Comparison of ENCODE assay signal across 8 cellular contexts in genomic region chr2:138501427-138502252, GRCh38. TPM values are rescaled to one million over a fixed set of nuclear protein-coding genes. Genes with fewer than 3 reads are reported as not detected.
DNase-seq lines count a peak whose midpoint lies in the region; TF ChIP-seq lines count a peak whose summit lies in the region.

Gene SPOPL, plus strand, starts transcription at chr2:138501770. Its CDS starts 48,447 bp downstream, at chr2:138550217.

- peak; percentile 3; the same call in 1 of the 2 replicates for TF ChIP-seq RAD21 in SK-N-SH (IDR thresholded peaks at IDR 0.05; ENCODE audit: low read length)

- H2AFZ ChIP-seq in SK-N-SH (ENCODE audit: low read depth) (peak within 1 kb of the TSS; percentile 95), osteoblast (ENCODE audit: low read length) (peak within 1 kb of the TSS; percentile 99)

- peak within 1 kb of the TSS; percentile 85 for H3K9ac ChIP-seq in SK-N-SH

- 4% methylated on average over 19 of the region's 86 CpGs for WGBS in SK-N-SH (ENCODE audit: low lambda C conversion rate)
- 0 to 1% methylated on average over 12 to 56 of the region's 86 CpGs for WGBS in testis, 2 donors

- H3K27ac ChIP-seq in HEK293 (ENCODE audit: extremely low read depth, low read depth, low read length) (peak within 1 kb of the TSS; percentile 91), SK-N-SH (ENCODE audit: low read depth in 2 of 2, low read length in 1 of 2) (peak within 1 kb of the TSS; percentile 83 to 95), osteoblast (ENCODE audit: low read depth, low read length) (peak within 1 kb of the TSS; percentile 81), testis (peak within 1 kb of the TSS; percentile 93)

- TF ChIP-seq EP300 in SK-N-SH (IDR thresholded peaks at IDR 0.05; ENCODE audit: borderline replicate concordance in 1 of 2, low read depth in 1 of 2, low read length in 1 of 2): peak in 1 of 2 experiments; percentile 53; a peak in 1 of 4 replicates

- H3K36me3 ChIP-seq in HEK293 (ENCODE audit: control insufficient read depth in 2 of 2, insufficient read depth in 1 of 2, low read length in 2 of 2) (no peaks in the 10 kb centered on the region; a peak in 1 of 3 replicates), SK-N-SH (replicated peaks in 1 of 2; ENCODE audit: control insufficient read depth in 1 of 2, insufficient read depth in 2 of 2, low read length in 1 of 2) (peaks cover 0 to 2% of the 10 kb centered on the region in 2 experiments), osteoblast (ENCODE audit: insufficient read depth, low read length) (no peaks in the 10 kb centered on the region), testis (ENCODE audit: low read depth, missing control alignments) (no peaks in the 10 kb centered on the region)

- H3K4me1 ChIP-seq in HEK293 (ENCODE audit: control insufficient read depth, insufficient read depth, low read length) (peaks cover 11% of the 10 kb centered on the region), SK-N-SH (ENCODE audit: control insufficient read depth in 1 of 2, insufficient read depth in 2 of 2, low read depth in 1 of 2, low read length in 1 of 2) (peaks cover 5 to 10% of the 10 kb centered on the region in 2 experiments; a peak in 2 of 4 replicates), osteoblast (ENCODE audit: insufficient read depth, low read length) (peaks cover 21% of the 10 kb centered on the region), testis (peaks cover 18% of the 10 kb centered on the region)

- H3K79me2 ChIP-seq in SK-N-SH (ENCODE audit: insufficient read depth) (peaks cover 45% of the 10 kb centered on the region), osteoblast (ENCODE audit: insufficient read depth, low read length) (peaks cover 49% of the 10 kb centered on the region)

- H4K20me1 ChIP-seq in SK-N-SH (ENCODE audit: insufficient read depth) (peaks cover 8% of the 10 kb centered on the region; the same call in 1 of the 2 replicates), osteoblast (ENCODE audit: insufficient read depth, low read length) (peaks cover 27% of the 10 kb centered on the region)

- TF ChIP-seq POLR2A in testis (IDR thresholded peaks at IDR 0.05): no peak

- TF ChIP-seq CTCF in HEK293 (tag by site-specific recombination; IDR thresholded peaks at IDR 0.05): peak; percentile 44; the same call in 1 of the 2 replicates
- TF ChIP-seq CTCF in SK-N-SH (IDR thresholded peaks at IDR 0.05): no peak
- no peak for TF ChIP-seq CTCF in osteoblast (IDR thresholded peaks at IDR 0.05; ENCODE audit: extremely low read depth, low read depth, low read length)
- TF ChIP-seq CTCF in testis (IDR thresholded peaks at IDR 0.05): peak in 1 of 3 experiments; percentile 22

- POLR2A ChIA-PET in HEK293 (lab: Yijun Ruan, JAX) (interaction anchor here (0.7 to 1.4 kb wide), 4 partner anchors 27 to 430 kb away, joined by 3 to 5 read pairs (median 4); no protein-coding TSS in a partner anchor), SK-N-SH (lab: Yijun Ruan, JAX) (interaction anchor here (0.6 to 1.2 kb wide), 3 partner anchors 224 to 537 kb away, joined by 3 to 5 read pairs (median 3); no protein-coding TSS in a partner anchor)

- H3K9me2 ChIP-seq in SK-N-SH: no peaks in the 10 kb centered on the region

- H3K9me3 ChIP-seq in HEK293 (ENCODE audit: control insufficient read depth, insufficient read depth, low read depth, low read length) (no peaks in the 10 kb centered on the region), SK-N-SH (no peaks in the 10 kb centered on the region), osteoblast (ENCODE audit: low read depth, low read length) (no peaks in the 10 kb centered on the region), testis (no peaks in the 10 kb centered on the region)

- peak within 1 kb of the TSS; percentile 99 for H3K4me2 ChIP-seq in SK-N-SH
- peak within 1 kb of the TSS; percentile 89 for H3K4me2 ChIP-seq in osteoblast (ENCODE audit: insufficient read depth, low read length)

- CTCF ChIA-PET in HEK293 (lab: Yijun Ruan, JAX): interaction anchor here (0.8 to 1.3 kb wide), 3 partner anchors 14 to 212 kb away, joined by 3 to 4 read pairs (median 4); no protein-coding TSS in a partner anchor
- CTCF ChIA-PET in SK-N-SH (lab: Yijun Ruan, JAX): interaction anchor here (0.9 to 1.3 kb wide), 5 partner anchors 15 to 635 kb away, joined by 3 to 4 read pairs (median 3); no protein-coding TSS in a partner anchor

- intact Hi-C loops in testis (cut with DNase I; ENCODE audit: low total_unique reads): no loop called here

- H3K27me3 ChIP-seq in SK-N-SH (ENCODE audit: insufficient read depth): no peaks in the 10 kb centered on the region
- no peaks in the 10 kb centered on the region for H3K27me3 ChIP-seq in osteoblast (ENCODE audit: insufficient read depth, low read length)
- no peaks in the 10 kb centered on the region for H3K27me3 ChIP-seq in testis

- no peaks in the 10 kb centered on the region for H3F3A ChIP-seq in SK-N-SH (replicated peaks; ENCODE audit: insufficient read depth)

- H3K4me3 ChIP-seq in GM08714 (ENCODE audit: low read length): peak within 1 kb of the TSS; percentile 95
- peak within 1 kb of the TSS; percentile 97 for H3K4me3 ChIP-seq in HEK293 (ENCODE audit: low read depth, low read length)
- peak within 1 kb of the TSS; percentile 86 to 89 for H3K4me3 ChIP-seq in SK-N-SH (ENCODE audit: low read depth in 2 of 2, low read length in 1 of 2)
- H3K4me3 ChIP-seq in osteoblast (ENCODE audit: insufficient read depth, low read length): peak within 1 kb of the TSS; percentile 89
- peak within 1 kb of the TSS; percentile 88 to 94 for H3K4me3 ChIP-seq in testis

- DNase-seq in MV-4-11 (lab: John Stamatoyannopoulos, UW): peak; percentile 75
- peak; percentile 98 for DNase-seq in SK-N-SH
- peak; percentile 88 for DNase-seq in activated naive CD4-positive, alpha-beta T cell treated with anti-CD3 and anti-CD28 coated beads, Interleukin-2, amount 50 U/mL, for 16 hours
- DNase-seq in globus pallidus (ENCODE audit: low spot score): peak; percentile 90
- peak; percentile 99 for DNase-seq in osteoblast (ENCODE audit: insufficient read length, low spot score, missing footprints)
- DNase-seq in testis: peak; percentile 93

TF ChIP-seq in HEK293, 187 proteins besides CTCF, POLR2A, EP300 and RAD21 (continues in another document):
- TF ChIP-seq ZNF2 (tag by site-specific recombination; IDR thresholded peaks at IDR 0.05) (peak; percentile 60; the same call in 1 of the 2 replicates), ZNF600 (tag by site-specific recombination; IDR thresholded peaks at IDR 0.05) (peak; percentile 80; the same call in 1 of the 2 replicates), ZFP37 (tag by site-specific recombination; IDR thresholded peaks at IDR 0.05) (peak; percentile 22; the same call in 1 of the 2 replicates), ZNF354C (tag by site-specific recombination; IDR thresholded peaks at IDR 0.05; ENCODE audit: borderline replicate concordance, low read depth) (no peak), SP7 (tag by site-specific recombination; IDR thresholded peaks at IDR 0.05) (no peak), IKZF3 (tag by site-specific recombination; IDR thresholded peaks at IDR 0.05) (peak; percentile 72; the same call in 1 of the 2 replicates), KLF10 (tag by site-specific recombination; IDR thresholded peaks at IDR 0.05) (no peak), ZNF623 (tag by site-specific recombination; IDR thresholded peaks at IDR 0.05) (no peak), ZNF341 (tag by site-specific recombination; IDR thresholded peaks at IDR 0.05; ENCODE audit: low read depth) (no peak; the same call in 1 of the 2 replicates)

TF ChIP-seq in SK-N-SH, 30 proteins besides CTCF, POLR2A, EP300 and RAD21 (continues in another document):
- TF ChIP-seq NRF1 (IDR thresholded peaks at IDR 0.05; ENCODE audit: low read depth, low read length) (peak; percentile 68), TAF1 (IDR thresholded peaks at IDR 0.05; ENCODE audit: borderline replicate concordance, low read depth, low read length) (peak; percentile 70; the same call in 1 of the 2 replicates), SIN3A (IDR thresholded peaks at IDR 0.05; ENCODE audit: borderline replicate concordance, low read depth, low read length) (peak; percentile 4; the same call in 1 of the 2 replicates), GABPA (IDR thresholded peaks at IDR 0.05; ENCODE audit: low read depth) (peak; percentile 74), POLR2AphosphoS5 (IDR thresholded peaks at IDR 0.05; ENCODE audit: low read depth, low read length) (peak; percentile 68; the same call in 1 of the 2 replicates), MAX (IDR thresholded peaks at IDR 0.05; ENCODE audit: low read depth) (peak; percentile 92), ELF1 (IDR thresholded peaks at IDR 0.05) (peak; percentile 70; the same call in 1 of the 2 replicates)
- TF ChIP-seq, protein P1, sequence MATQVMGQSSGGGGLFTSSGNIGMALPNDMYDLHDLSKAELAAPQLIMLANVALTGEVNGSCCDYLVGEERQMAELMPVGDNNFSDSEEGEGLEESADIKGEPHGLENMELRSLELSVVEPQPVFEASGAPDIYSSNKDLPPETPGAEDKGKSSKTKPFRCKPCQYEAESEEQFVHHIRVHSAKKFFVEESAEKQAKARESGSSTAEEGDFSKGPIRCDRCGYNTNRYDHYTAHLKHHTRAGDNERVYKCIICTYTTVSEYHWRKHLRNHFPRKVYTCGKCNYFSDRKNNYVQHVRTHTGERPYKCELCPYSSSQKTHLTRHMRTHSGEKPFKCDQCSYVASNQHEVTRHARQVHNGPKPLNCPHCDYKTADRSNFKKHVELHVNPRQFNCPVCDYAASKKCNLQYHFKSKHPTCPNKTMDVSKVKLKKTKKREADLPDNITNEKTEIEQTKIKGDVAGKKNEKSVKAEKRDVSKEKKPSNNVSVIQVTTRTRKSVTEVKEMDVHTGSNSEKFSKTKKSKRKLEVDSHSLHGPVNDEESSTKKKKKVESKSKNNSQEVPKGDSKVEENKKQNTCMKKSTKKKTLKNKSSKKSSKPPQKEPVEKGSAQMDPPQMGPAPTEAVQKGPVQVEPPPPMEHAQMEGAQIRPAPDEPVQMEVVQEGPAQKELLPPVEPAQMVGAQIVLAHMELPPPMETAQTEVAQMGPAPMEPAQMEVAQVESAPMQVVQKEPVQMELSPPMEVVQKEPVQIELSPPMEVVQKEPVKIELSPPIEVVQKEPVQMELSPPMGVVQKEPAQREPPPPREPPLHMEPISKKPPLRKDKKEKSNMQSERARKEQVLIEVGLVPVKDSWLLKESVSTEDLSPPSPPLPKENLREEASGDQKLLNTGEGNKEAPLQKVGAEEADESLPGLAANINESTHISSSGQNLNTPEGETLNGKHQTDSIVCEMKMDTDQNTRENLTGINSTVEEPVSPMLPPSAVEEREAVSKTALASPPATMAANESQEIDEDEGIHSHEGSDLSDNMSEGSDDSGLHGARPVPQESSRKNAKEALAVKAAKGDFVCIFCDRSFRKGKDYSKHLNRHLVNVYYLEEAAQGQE (IDR thresholded peaks at IDR 0.05; ENCODE audit: low read depth, low read length): 0 out of 2 replicates have a peak, but pooled peaks have one; percentile 41

RNA-seq across cellular contexts. Expression of gene SPOPL, which starts in this region (rescaled TPM):
- 4.5 and 5.6 TPM in 2 replicates for polyA plus RNA-seq in SK-N-SH (2012; rRNA removed)
- polyA plus RNA-seq in SK-N-SH (2012; cell fraction: cytosol; rRNA removed): 7.0 and 7.8 TPM in 2 replicates
- polyA plus RNA-seq in SK-N-SH (2012; cell fraction: nucleus; rRNA removed): 3.2 and 6.0 TPM in 2 replicates
- 21.2 and 23.5 TPM in 2 replicates for total RNA-seq in osteoblast
- 10 to 100 TPM; 10.6 to 14.2 TPM for total RNA-seq in testis
- polyA plus RNA-seq in testis (ENCODE audit: insufficient read depth, low read depth, low replicate concordance): 9.1 TPM

Comparison
In these comparisons a context has a peak if more than half of its experiments do, and no peak if none do; other contexts are left out.
1. Peak in every context shown above with its lines: DNase-seq, H3K4me3 ChIP-seq and H3K27ac ChIP-seq.